In genomic region chr6:43924222-43924702, GRCh38 we compare ENCODE assay signal across 9 cellular contexts.
DNase-seq lines count a peak whose midpoint lies in the region; ATAC-seq, FAIRE-seq and TF ChIP-seq lines count a peak whose summit lies in the region.
"Had no signal": no experiment of that assay in that cellular context is flagged by ENCODE, and none has a peak within 500 bp of the region (broad histone marks: within the 10 kb centered on the region; RNA-seq: fewer than 3 reads in every experiment).

No MANE protein-coding gene starts in this region.

- peak overlapping the region; percentile 60 for H3K14ac ChIP-seq in IMR-90 (replicated peaks; ENCODE audit: low read depth, low read length)

- CTCF ChIA-PET in IMR-90 (lab: Yijun Ruan, JAX) = no interaction called here
- CTCF ChIA-PET in activated CD8-positive, alpha-beta memory T cell treated with anti-CD3 and anti-CD28 coated beads, Interleukin-2, amount 10 ng/mL, durations not matched to agents 7 days and 5 days (lab: Charles Lee) = interaction anchor here (1.1 to 1.7 kb wide), 2 partner anchors 140 to 149 kb away, joined by 3 to 5 read pairs; no protein-coding TSS in a partner anchor

- H3K9me1 ChIP-seq in IMR-90 (ENCODE audit: insufficient read depth, low read length) = peaks cover 18% of the 10 kb centered on the region

- no peaks in the 10 kb centered on the region for H4K20me1 ChIP-seq in IMR-90 (ENCODE audit: insufficient read depth, low read length)

- no peak for FAIRE-seq in kidney (lab: Jason Lieb, UNC)

- no peaks in the 10 kb centered on the region for H3K9me3 ChIP-seq in IMR-90 (ENCODE audit: control insufficient read depth, insufficient read depth, low read length)
- no peaks in the 10 kb centered on the region for H3K9me3 ChIP-seq in kidney (ENCODE audit: control insufficient read depth in 1 of 2, low read length in 2 of 2)

- no peak for TF ChIP-seq POLR2A in IMR-90 (IDR thresholded peaks at IDR 0.05; ENCODE audit: low read depth, low read length)

- no peak overlapping the region for H3K56ac ChIP-seq in IMR-90 (ENCODE audit: extremely low read depth, insufficient read depth, low read length)

- H2AK9ac ChIP-seq in IMR-90 (replicated peaks; ENCODE audit: low read depth, low read length, poor library complexity) = no peak overlapping the region

- no peaks in the 10 kb centered on the region for H3K9me3 Mint-ChIP-seq in activated CD8-positive, alpha-beta memory T cell treated with anti-CD3 and anti-CD28 coated beads, Interleukin-2, amount 10 ng/mL, durations not matched to agents 7 days and 5 days (ENCODE audit: low read depth)

- H3K4me3 ChIP-seq in IMR-90 (ENCODE audit: insufficient read depth, low read depth, low read length) (no peak overlapping the region), kidney (ENCODE audit: low read length in 2 of 2) (no peak overlapping the region)

- POLR2A ChIA-PET in IMR-90 (lab: Charles Lee; ENCODE audit: unreplicated experiment) = no interaction called here

- intact Hi-C loops in IMR-90 (cut with micrococcal nuclease) (no loop called here), kidney (cut with DNase I) (no loop called here)

- 0 out of 4 replicates have a peak overlapping the region, but pooled peaks of 1 of the 2 experiments have one; percentile 15 for H4K8ac ChIP-seq in IMR-90 (ENCODE audit: low read depth in 2 of 2, low read length in 2 of 2)

- H3K9ac ChIP-seq in IMR-90 (ENCODE audit: low read depth, low read length) (no peak overlapping the region), kidney (ENCODE audit: low read length in 2 of 2) (no peak overlapping the region)

- TF ChIP-seq CTCF in IMR-90 (conservative IDR thresholded peaks at IDR 0.05; ENCODE audit: low read depth, low read length) (no peak), kidney (IDR thresholded peaks at IDR 0.05; ENCODE audit: borderline replicate concordance, extremely low read depth, insufficient read depth) (no peak)

- no peak overlapping the region for H3K27ac Mint-ChIP-seq in activated CD8-positive, alpha-beta memory T cell treated with anti-CD3 and anti-CD28 coated beads, Interleukin-2, amount 10 ng/mL, durations not matched to agents 7 days and 5 days

- H4K5ac ChIP-seq in IMR-90 (ENCODE audit: low read depth, low read length) = no peak overlapping the region; the same call in 1 of the 2 replicates

- dilution Hi-C loops in IMR-90 (cut with HindIII; ENCODE audit: low sequenced_read_pairs, unreplicated experiment) = no loop called here

- WGBS in IMR-90 (ENCODE audit: extremely low coverage in 2 of 2, insufficient read length in 1 of 2), 2 experiments = 87% methylated on average over 3 of the region's 12 CpGs; no CpG with 5 or more reads in 1 of the 2 experiments

- H3K36me3 ChIP-seq in IMR-90 (ENCODE audit: control insufficient read depth, insufficient read depth, low read length) (no peaks in the 10 kb centered on the region), kidney (ENCODE audit: control insufficient read depth in 1 of 2, insufficient read depth in 2 of 2, low read length in 2 of 2) (no peaks in the 10 kb centered on the region)

- in situ Hi-C loops in ACHN (cut with HindIII; ENCODE audit: low pct_ligation_motif_present, low pct_unique_long_range_greater_than_20kb, low sequenced_read_pairs) = no loop called here
- in situ Hi-C loops in IMR-90 (cut with MboI; ENCODE audit: low sequenced_read_pairs) = no loop called here

- ATAC-seq in IMR-90 (ENCODE audit: low read depth) = 0 out of 2 replicates have a peak, but pooled peaks have one; percentile 3
- ATAC-seq in activated CD8-positive, alpha-beta memory T cell treated with anti-CD3 and anti-CD28 coated beads, Interleukin-2, amount 10 ng/mL, durations not matched to agents 7 days and 5 days = peak; percentile 81

- H3K4ac ChIP-seq in IMR-90 (ENCODE audit: low read depth, low read length) = peak overlapping the region; percentile 71

- H2BK20ac ChIP-seq in IMR-90 (ENCODE audit: low read depth, low read length) = peak overlapping the region; percentile 78

- H3K4me2 ChIP-seq in IMR-90 (ENCODE audit: low read depth, low read length) = no peak overlapping the region

- H2BK120ac ChIP-seq in IMR-90 (ENCODE audit: low read depth, low read length) = peak overlapping the region; percentile 61

- no peak overlapping the region for H2BK5ac ChIP-seq in IMR-90 (ENCODE audit: low read depth, low read length, poor library complexity, severe bottlenecking)

- H4K91ac ChIP-seq in IMR-90 (ENCODE audit: insufficient read depth, low read depth, low read length) = peak overlapping the region; percentile 57

- DNase-seq in ACHN (peak; percentile 35), IMR-90 (peak; percentile 56), kidney (peak; percentile 69), cerebellar cortex (ENCODE audit: low spot score) (no peak), NCI-H1417 (lab: John Stamatoyannopoulos, UW) (no peak), germinal center (ENCODE audit: low spot score) (no peak)
- peak; percentile 77 for DNase-seq in activated CD8-positive, alpha-beta memory T cell treated with anti-CD3 and anti-CD28 coated beads, Interleukin-2, amount 10 ng/mL, durations not matched to agents 7 days and 5 days
- DNase-seq in stimulated activated CD8-positive, alpha-beta memory T cell treated with anti-CD3 and anti-CD28 coated beads, Interleukin-7, amount 100 ng/mL, for 24 hours (ENCODE audit: low read depth) = peak; percentile 13

- H3K27me3 Mint-ChIP-seq in activated CD8-positive, alpha-beta memory T cell treated with anti-CD3 and anti-CD28 coated beads, Interleukin-2, amount 10 ng/mL, durations not matched to agents 7 days and 5 days = peaks cover 7% of the 10 kb centered on the region

- no peak overlapping the region for H3K23ac ChIP-seq in IMR-90 (ENCODE audit: low read depth, low read length)

- peak overlapping the region; percentile 89 for H2AK5ac ChIP-seq in IMR-90 (ENCODE audit: low read depth, low read length)

- no peak overlapping the region for H3K18ac ChIP-seq in IMR-90 (ENCODE audit: low read depth, low read length)

- BruUV-seq in IMR-90 (replicated peaks; lab: Mats Ljungman, UMichigan) = no TSS peak

- no peaks in the 10 kb centered on the region for H3K27me3 ChIP-seq in IMR-90 (ENCODE audit: control insufficient read depth, insufficient read depth, low read length)

- peaks cover 15% of the 10 kb centered on the region for H3K4me1 Mint-ChIP-seq in activated CD8-positive, alpha-beta memory T cell treated with anti-CD3 and anti-CD28 coated beads, Interleukin-2, amount 10 ng/mL, durations not matched to agents 7 days and 5 days

- H3K4me1 ChIP-seq in IMR-90 (ENCODE audit: control insufficient read depth, insufficient read depth, low read length) (peaks cover 26% of the 10 kb centered on the region), kidney (ENCODE audit: control insufficient read depth in 1 of 2, insufficient read depth in 1 of 2, low read depth in 1 of 2, low read length in 2 of 2) (no peaks in the 10 kb centered on the region)

- TF ChIP-seq RAD21 in IMR-90 (IDR thresholded peaks at IDR 0.05; ENCODE audit: low read length) = no peak

- H3K27ac ChIP-seq in IMR-90 (ENCODE audit: insufficient read depth, low read length) = no peak overlapping the region
- H3K27ac ChIP-seq in kidney (ENCODE audit: low read depth in 2 of 2, low read length in 2 of 2) = no peak overlapping the region
- H3K27ac ChIP-seq: VCaP had no signal

- no peaks in the 10 kb centered on the region for H3K79me1 ChIP-seq in IMR-90 (ENCODE audit: low read depth in 1 of 2, low read length in 2 of 2)

- peak overlapping the region; percentile 37 for H2AFZ ChIP-seq in IMR-90 (replicated peaks; ENCODE audit: low read length, poor library complexity)

- H3K4me3 Mint-ChIP-seq in activated CD8-positive, alpha-beta memory T cell treated with anti-CD3 and anti-CD28 coated beads, Interleukin-2, amount 10 ng/mL, durations not matched to agents 7 days and 5 days = no peak overlapping the region

- no peaks in the 10 kb centered on the region for H3K36me3 Mint-ChIP-seq in activated CD8-positive, alpha-beta memory T cell treated with anti-CD3 and anti-CD28 coated beads, Interleukin-2, amount 10 ng/mL, durations not matched to agents 7 days and 5 days

- H2BK15ac ChIP-seq in IMR-90 (ENCODE audit: low read depth, low read length) = peak overlapping the region; percentile 55; the same call in 1 of the 3 replicates

TF ChIP-seq in IMR-90, 13 proteins besides CTCF, POLR2A, EP300 and RAD21:
- no peak for TF ChIP-seq MAZ (IDR thresholded peaks at IDR 0.05; ENCODE audit: borderline replicate concordance, low read depth, low read length)
- no peak for TF ChIP-seq CHD1 (IDR thresholded peaks at IDR 0.05; ENCODE audit: low read depth, low read length)
- no peak for TF ChIP-seq ELK1 (IDR thresholded peaks at IDR 0.05; ENCODE audit: borderline replicate concordance, low read depth, low read length)
- TF ChIP-seq NFE2L2 (IDR thresholded peaks at IDR 0.05; ENCODE audit: low read depth, low read length) = no peak
- TF ChIP-seq MAFK (IDR thresholded peaks at IDR 0.05; ENCODE audit: low read depth, low read length) = no peak
- no peak for TF ChIP-seq BHLHE40 (IDR thresholded peaks at IDR 0.05; ENCODE audit: low read depth, low read length)
- no peak for TF ChIP-seq CEBPB (IDR thresholded peaks at IDR 0.05; ENCODE audit: low read depth, low read length)
- TF ChIP-seq SMC3 (IDR thresholded peaks at IDR 0.05; ENCODE audit: low read depth, low read length) = no peak
- no peak for TF ChIP-seq RFX5 (IDR thresholded peaks at IDR 0.05; ENCODE audit: low read depth, low read length)
- TF ChIP-seq FOS (IDR thresholded peaks at IDR 0.05; ENCODE audit: low read depth, low read length) = no peak
- TF ChIP-seq RCOR1 (IDR thresholded peaks at IDR 0.05; ENCODE audit: insufficient replicate concordance, low read length) = no peak
- no peak for TF ChIP-seq MXI1 (IDR thresholded peaks at IDR 0.05; ENCODE audit: borderline replicate concordance, low read depth, low read length)
- TF ChIP-seq USF2 (IDR thresholded peaks at IDR 0.05; ENCODE audit: low read depth, low read length) = no peak

Comparison
In these comparisons a context has a peak if more than half of its experiments do, and no peak if none do; other contexts are left out.
1. DNase-seq: peak in ACHN (single experiment), IMR-90 (single experiment), activated CD8-positive, alpha-beta memory T cell treated with anti-CD3 and anti-CD28 coated beads, Interleukin-2, amount 10 ng/mL, durations not matched to agents 7 days and 5 days (single experiment), kidney (single experiment) and stimulated activated CD8-positive, alpha-beta memory T cell treated with anti-CD3 and anti-CD28 coated beads, Interleukin-7, amount 100 ng/mL, for 24 hours (single experiment); none in cerebellar cortex (single experiment), NCI-H1417 (0 of 3) and germinal center (single experiment).